Comparison of ENCODE assay signal across 19 cellular contexts in genomic region chr14:80586116-80586515, GRCh38.
DNase-seq lines count a peak whose midpoint lies in the region; ATAC-seq and TF ChIP-seq lines count a peak whose summit lies in the region.
"Had no signal": no experiment of that assay in that cellular context is flagged by ENCODE, and none has a peak within 500 bp of the region (broad histone marks: within the 10 kb centered on the region; RNA-seq: fewer than 3 reads in every experiment).

No MANE protein-coding gene starts in this region.

- no peak for TF ChIP-seq POLR2A in IMR-90 (IDR thresholded peaks at IDR 0.05; ENCODE audit: low read depth, low read length)

- H4K20me1 ChIP-seq in IMR-90 (ENCODE audit: insufficient read depth, low read length): no peaks in the 10 kb centered on the region

- H2BK20ac ChIP-seq in IMR-90 (ENCODE audit: low read depth, low read length): peak overlapping the region; percentile 60

- H3K4me2 ChIP-seq in IMR-90 (ENCODE audit: low read depth, low read length) (no peak overlapping the region), neuronal stem cell (ENCODE audit: insufficient read depth, low read length, poor library complexity, severe bottlenecking) (no peak overlapping the region)

- no peaks in the 10 kb centered on the region for H3K79me1 ChIP-seq in IMR-90 (ENCODE audit: low read depth in 1 of 2, low read length in 2 of 2)
- no peaks in the 10 kb centered on the region for H3K79me1 ChIP-seq in neuronal stem cell (ENCODE audit: low read depth, low read length)

- no peak overlapping the region for H2AFZ ChIP-seq in IMR-90 (replicated peaks; ENCODE audit: low read length, poor library complexity)
- H2AFZ ChIP-seq in neuronal stem cell (ENCODE audit: low read length): no peak overlapping the region

- no peaks in the 10 kb centered on the region for H3K36me3 ChIP-seq in BE2C
- no peaks in the 10 kb centered on the region for H3K36me3 ChIP-seq in IMR-90 (ENCODE audit: control insufficient read depth, insufficient read depth, low read length)
- H3K36me3 ChIP-seq in SJSA1: 0 out of 2 replicates have a peak, but pooled peaks cover 2% of the 10 kb centered on the region
- H3K36me3 ChIP-seq in neuronal stem cell (replicated peaks in 1 of 2; ENCODE audit: control insufficient read depth in 2 of 2, insufficient read depth in 2 of 2, low read length in 2 of 2): no peaks in the 10 kb centered on the region
- H3K36me3 ChIP-seq: HAP-1 had no signal

- CTCF ChIA-PET in IMR-90 (lab: Yijun Ruan, JAX): interaction anchor here (0.6 to 1.8 kb wide), 8 partner anchors 12 to 922 kb away, joined by 3 to 9 read pairs (median 4); no protein-coding TSS in a partner anchor

- H3K9me3 ChIP-seq in BE2C (no peaks in the 10 kb centered on the region), IMR-90 (ENCODE audit: control insufficient read depth, insufficient read depth, low read length) (no peaks in the 10 kb centered on the region), SJSA1 (replicated peaks) (no peaks in the 10 kb centered on the region), neuronal stem cell (replicated peaks in 1 of 2; ENCODE audit: control insufficient read depth in 2 of 2, insufficient read depth in 1 of 2, low read depth in 1 of 2, low read length in 2 of 2) (no peaks in the 10 kb centered on the region)
- H3K9me3 ChIP-seq: HAP-1 had no signal

- H3K4me1 Mint-ChIP-seq in stimulated activated naive CD8-positive, alpha-beta T cell treated with anti-CD3 and anti-CD28 coated beads, Interleukin-15, amount 100 ng/mL, for 72 hours: peaks cover 19% of the 10 kb centered on the region
- peaks cover 16% of the 10 kb centered on the region for H3K4me1 Mint-ChIP-seq in activated naive CD8-positive, alpha-beta T cell treated with anti-CD3 and anti-CD28 coated beads for 36 hours

- H3K18ac ChIP-seq in IMR-90 (ENCODE audit: low read depth, low read length) (peak overlapping the region; percentile 29; the same call in 1 of the 2 replicates), neuronal stem cell (ENCODE audit: low read length) (no peak overlapping the region)

- H2BK120ac ChIP-seq in IMR-90 (ENCODE audit: low read depth, low read length) (peak overlapping the region; percentile 63), neuronal stem cell (ENCODE audit: low read depth, low read length) (no peak overlapping the region)

- H3K4ac ChIP-seq in IMR-90 (ENCODE audit: low read depth, low read length) (peak overlapping the region; percentile 73), neuronal stem cell (ENCODE audit: low read length) (no peak overlapping the region)

- ATAC-seq in IMR-90 (ENCODE audit: low read depth) (no peak), GM19395 (IDR thresholded peaks at IDR 0.05; ENCODE audit: unreplicated experiment) (no peak)
- no peak for ATAC-seq in stimulated activated naive CD8-positive, alpha-beta T cell treated with anti-CD3 and anti-CD28 coated beads, Interleukin-15, amount 100 ng/mL, for 72 hours

- 0 out of 2 replicates have a peak, but pooled peaks cover 3% of the 10 kb centered on the region for H3K9me1 ChIP-seq in IMR-90 (ENCODE audit: insufficient read depth, low read length)

- no peaks in the 10 kb centered on the region for H3K27me3 Mint-ChIP-seq in stimulated activated naive CD8-positive, alpha-beta T cell treated with anti-CD3 and anti-CD28 coated beads, Interleukin-15, amount 100 ng/mL, for 72 hours
- no peaks in the 10 kb centered on the region for H3K27me3 Mint-ChIP-seq in activated naive CD8-positive, alpha-beta T cell treated with anti-CD3 and anti-CD28 coated beads for 36 hours

- H4K5ac ChIP-seq in IMR-90 (ENCODE audit: low read depth, low read length): peak overlapping the region; percentile 48; the same call in 1 of the 2 replicates

- H3K4me3 ChIP-seq in BE2C (ENCODE audit: low read depth, low read length) (no peak overlapping the region), IMR-90 (ENCODE audit: insufficient read depth, low read depth, low read length) (no peak overlapping the region), SJSA1 (no peak overlapping the region), neuronal stem cell (ENCODE audit: low read length in 2 of 2) (no peak overlapping the region)
- H3K4me3 ChIP-seq: HAP-1 had no signal

- no peaks in the 10 kb centered on the region for H3K27me3 ChIP-seq in BE2C
- no peaks in the 10 kb centered on the region for H3K27me3 ChIP-seq in IMR-90 (ENCODE audit: control insufficient read depth, insufficient read depth, low read length)
- H3K27me3 ChIP-seq in SJSA1 (replicated peaks): no peaks in the 10 kb centered on the region
- H3K27me3 ChIP-seq in neuronal stem cell (ENCODE audit: control insufficient read depth in 3 of 3, insufficient read depth in 3 of 3, low read depth in 1 of 3, low read length in 3 of 3): no peaks in the 10 kb centered on the region

- H3K9ac ChIP-seq in IMR-90 (ENCODE audit: low read depth, low read length) (no peak overlapping the region), neuronal stem cell (ENCODE audit: low read depth, low read length, poor library complexity) (no peak overlapping the region)

- in situ Hi-C loops in IMR-90 (cut with MboI; ENCODE audit: low sequenced_read_pairs): no loop called here

- H3K4me3 Mint-ChIP-seq in stimulated activated naive CD8-positive, alpha-beta T cell treated with anti-CD3 and anti-CD28 coated beads, Interleukin-15, amount 100 ng/mL, for 72 hours: no peak overlapping the region
- H3K4me3 Mint-ChIP-seq in activated naive CD8-positive, alpha-beta T cell treated with anti-CD3 and anti-CD28 coated beads for 36 hours: no peak overlapping the region
- H3K4me3 Mint-ChIP-seq: IgD-negative memory B cell had no signal

- intact Hi-C loops in IMR-90 (cut with micrococcal nuclease): loop anchor here (2.0 to 5.0 kb wide), 2 partner anchors 261 to 373 kb away; no protein-coding TSS in a partner anchor

- no peak overlapping the region for H2BK12ac ChIP-seq in neuronal stem cell (ENCODE audit: low read length)

- POLR2A ChIA-PET in IMR-90 (lab: Charles Lee; ENCODE audit: unreplicated experiment): no interaction called here

- TF ChIP-seq CTCF in BE2C (IDR thresholded peaks at IDR 0.05; ENCODE audit: low read depth, low read length) (peak; percentile 19; the same call in 1 of the 2 replicates), IMR-90 (conservative IDR thresholded peaks at IDR 0.05; ENCODE audit: low read depth, low read length) (0 out of 2 replicates have a peak, but pooled peaks have one; percentile 1)

- H4K8ac ChIP-seq in IMR-90 (ENCODE audit: low read depth in 2 of 2, low read length in 2 of 2) (no peak overlapping the region), neuronal stem cell (ENCODE audit: low read depth, low read length) (no peak overlapping the region)

- H3K27ac ChIP-seq in IMR-90 (ENCODE audit: insufficient read depth, low read length) (no peak overlapping the region), SJSA1 (peak overlapping the region; percentile 32; the same call in 1 of the 2 replicates), neuronal stem cell (replicated peaks; ENCODE audit: low read length) (no peak overlapping the region)

- H4K91ac ChIP-seq in IMR-90 (ENCODE audit: insufficient read depth, low read depth, low read length) (peak overlapping the region; percentile 73), neuronal stem cell (ENCODE audit: low read depth, low read length, poor library complexity) (no peak overlapping the region)

- no peak overlapping the region for H2BK15ac ChIP-seq in IMR-90 (ENCODE audit: low read depth, low read length)
- no peak overlapping the region for H2BK15ac ChIP-seq in neuronal stem cell (ENCODE audit: low read length)

- WGBS in IMR-90 (ENCODE audit: extremely low coverage in 2 of 2, insufficient read length in 1 of 2), 2 experiments: no CpG with 5 or more reads among the region's 1 CpG
- WGBS in neuronal stem cell (ENCODE audit: extremely low coverage in 2 of 2, insufficient read length in 2 of 2, insufficient replicate concordance in 1 of 2), 2 donors: no CpG with 5 or more reads among the region's 1 CpG

- peaks cover 0 to 4% of the 10 kb centered on the region in 2 donors for H3K9me3 Mint-ChIP-seq in stimulated activated naive CD8-positive, alpha-beta T cell treated with anti-CD3 and anti-CD28 coated beads, Interleukin-15, amount 100 ng/mL, for 72 hours
- peaks cover 12% of the 10 kb centered on the region for H3K9me3 Mint-ChIP-seq in activated naive CD8-positive, alpha-beta T cell treated with anti-CD3 and anti-CD28 coated beads for 36 hours

- H2AK9ac ChIP-seq in IMR-90 (replicated peaks; ENCODE audit: low read depth, low read length, poor library complexity): no peak overlapping the region

- H3K4me1 ChIP-seq in BE2C (peaks cover 18% of the 10 kb centered on the region), IMR-90 (ENCODE audit: control insufficient read depth, insufficient read depth, low read length) (peaks cover 1% of the 10 kb centered on the region; the same call in 1 of the 2 replicates), SJSA1 (replicated peaks) (peaks cover 18% of the 10 kb centered on the region), neuronal stem cell (ENCODE audit: control insufficient read depth in 2 of 2, insufficient read depth in 1 of 2, low read depth in 1 of 2, low read length in 2 of 2) (no peaks in the 10 kb centered on the region)
- H3K4me1 ChIP-seq: HAP-1 had no signal

- no peak overlapping the region for H3K27ac Mint-ChIP-seq in stimulated activated naive CD8-positive, alpha-beta T cell treated with anti-CD3 and anti-CD28 coated beads, Interleukin-15, amount 100 ng/mL, for 72 hours
- H3K27ac Mint-ChIP-seq in activated naive CD8-positive, alpha-beta T cell treated with anti-CD3 and anti-CD28 coated beads for 36 hours: no peak overlapping the region
- H3K27ac Mint-ChIP-seq: IgD-negative memory B cell had no signal

- H3K56ac ChIP-seq in IMR-90 (ENCODE audit: extremely low read depth, insufficient read depth, low read length): no peak overlapping the region

- H2AK5ac ChIP-seq in IMR-90 (ENCODE audit: low read depth, low read length): 0 out of 2 replicates have a peak overlapping the region, but pooled peaks have one; percentile 5
- no peak overlapping the region for H2AK5ac ChIP-seq in neuronal stem cell (ENCODE audit: low read depth, low read length)

- BruUV-seq in IMR-90 (replicated peaks; lab: Mats Ljungman, UMichigan): no TSS peak

- H3K14ac ChIP-seq in IMR-90 (replicated peaks; ENCODE audit: low read depth, low read length) (no peak overlapping the region), neuronal stem cell (ENCODE audit: low read length) (no peak overlapping the region)

- DNase-seq in BE2C: peak; percentile 14
- DNase-seq in IMR-90: no peak
- no peak for DNase-seq in SJSA1 (ENCODE audit: low read depth in 1 of 2, low spot score in 2 of 2)
- peak; percentile 15 for DNase-seq in iPS-NIHi7 (ENCODE audit: extremely low spot score)
- DNase-seq in stimulated activated naive CD8-positive, alpha-beta T cell treated with anti-CD3 and anti-CD28 coated beads, Interleukin-15, amount 100 ng/mL, for 72 hours: no peak
- no peak for DNase-seq in activated naive CD8-positive, alpha-beta T cell treated with anti-CD3 and anti-CD28 coated beads for 36 hours
- DNase-seq in neuronal stem cell (ENCODE audit: low spot score): no peak
- DNase-seq: AML-193, COR-L47, EL, Kasumi-1, NCI-H1105 treated with DMSO at 0.1 percent for 48 hours, NCI-H1694 treated with DMSO at 0.1 percent for 48 hours, NCI-H2107, NCI-H2227 treated with DMSO at 0.1 percent for 48 hours, SHP77 treated with DMSO at 0.1 percent for 48 hours had no signal

- dilution Hi-C loops in IMR-90 (cut with HindIII; ENCODE audit: low sequenced_read_pairs, unreplicated experiment): no loop called here

- H3K23ac ChIP-seq in IMR-90 (ENCODE audit: low read depth, low read length): no peak overlapping the region
- no peak overlapping the region for H3K23ac ChIP-seq in neuronal stem cell (ENCODE audit: low read depth, low read length, poor library complexity)

- no peak overlapping the region for H2BK5ac ChIP-seq in IMR-90 (ENCODE audit: low read depth, low read length, poor library complexity, severe bottlenecking)
- H2BK5ac ChIP-seq in neuronal stem cell (ENCODE audit: low read length): no peak overlapping the region

- no peak; the same call in 1 of the 2 replicates for TF ChIP-seq RAD21 in IMR-90 (IDR thresholded peaks at IDR 0.05; ENCODE audit: low read length)

- peaks cover 17% of the 10 kb centered on the region for H3K36me3 Mint-ChIP-seq in activated naive CD8-positive, alpha-beta T cell treated with anti-CD3 and anti-CD28 coated beads for 36 hours

Comparison
In these comparisons a context has a peak if more than half of its experiments do, and no peak if none do; other contexts are left out.
1. DNase-seq: peak in BE2C (single experiment) and iPS-NIHi7 (single experiment); none in IMR-90 (single experiment), SJSA1 (0 of 2), stimulated activated naive CD8-positive, alpha-beta T cell treated with anti-CD3 and anti-CD28 coated beads, Interleukin-15, amount 100 ng/mL, for 72 hours (0 of 2), activated naive CD8-positive, alpha-beta T cell treated with anti-CD3 and anti-CD28 coated beads for 36 hours (single experiment) and neuronal stem cell (single experiment).